8 cellular contexts compared by ENCODE assay signal in genomic region chr22:20429254-20430100, GRCh38. TPM values are rescaled to one million over a fixed set of nuclear protein-coding genes. Genes with fewer than 3 reads are reported as not detected.
DNase-seq lines count a peak whose midpoint lies in the region; ATAC-seq and FAIRE-seq lines count a peak whose summit lies in the region.

No MANE protein-coding gene starts in this region.

- peaks cover 7 to 18% of the 10 kb centered on the region in 2 donors for H3K4me1 Mint-ChIP-seq in immature natural killer cell

- peak overlapping the region; percentile 75 to 88 (median 84) for H3K4me3 Mint-ChIP-seq in immature natural killer cell

- peaks cover 4 to 23% (median 13%) of the 10 kb centered on the region in 3 donors for H3K27me3 Mint-ChIP-seq in immature natural killer cell (ENCODE audit: low read depth in 3 of 3)

- no peak for FAIRE-seq in RCC 7860 (lab: Jason Lieb, UNC)

- H3K9me3 Mint-ChIP-seq in immature natural killer cell, result no peaks in the 10 kb centered on the region

- H3K27ac Mint-ChIP-seq in immature natural killer cell, result peak overlapping the region in 3 of 6 donors; percentile 43 to 62 (median 61)

- peak; percentile 54 for ATAC-seq in GM19372 (IDR thresholded peaks at IDR 0.05; ENCODE audit: low read depth, unreplicated experiment)
- ATAC-seq in GM18511 (IDR thresholded peaks at IDR 0.05; ENCODE audit: unreplicated experiment), result no peak

- peak; percentile 89 for DNase-seq in OCI-M1 (lab: John Stamatoyannopoulos, UW)
- DNase-seq in activated gamma-delta T cell treated with anti-CD3 and anti-CD28 coated beads, Interleukin-2, amount 50 U/mL, for 16 hours (ENCODE audit: low read depth), result peak; percentile 61
- DNase-seq in immature natural killer cell, result peak; percentile 67 to 77 (median 74)
- DNase-seq in stimulated activated CD4-positive, alpha-beta T cell treated with anti-CD3 and anti-CD28 coated beads, TNF-alpha, amount 100 ng/mL, for 48 hours (ENCODE audit: low read depth in 3 of 3), result peak; percentile 49 to 81 (median 52)
- no peak for DNase-seq in RCC 7860 (ENCODE audit: low spot score)
- DNase-seq in NCI-H1417 (lab: John Stamatoyannopoulos, UW), result no peak

- no peaks in the 10 kb centered on the region for H3K36me3 Mint-ChIP-seq in immature natural killer cell

RNA-seq across cellular contexts. Expression of gene SCARF2, which starts 8.1 kb away (rescaled TPM):
- polyA plus RNA-seq in immature natural killer cell, result under 1 TPM in 1 of 3 donors, not detected in 2; 0.48 TPM

RNA-seq across cellular contexts. Expression of gene ZNF74, which starts 35.5 kb away (rescaled TPM):
- 10 to 100 TPM in 1 of 3 donors, 1 to 10 TPM in 2; 2.0 to 16.8 (median 6.7) TPM for polyA plus RNA-seq in immature natural killer cell

Comparison
In these comparisons a context has a peak if more than half of its experiments do, and no peak if none do; other contexts are left out.
1. DNase-seq: peak in OCI-M1 (single experiment), activated gamma-delta T cell treated with anti-CD3 and anti-CD28 coated beads, Interleukin-2, amount 50 U/mL, for 16 hours (single experiment), immature natural killer cell (3 of 3) and stimulated activated CD4-positive, alpha-beta T cell treated with anti-CD3 and anti-CD28 coated beads, TNF-alpha, amount 100 ng/mL, for 48 hours (3 of 3); none in RCC 7860 (single experiment) and NCI-H1417 (0 of 3).